ENCODE assay signal across 15 cellular contexts in the genomic region with DNA sequence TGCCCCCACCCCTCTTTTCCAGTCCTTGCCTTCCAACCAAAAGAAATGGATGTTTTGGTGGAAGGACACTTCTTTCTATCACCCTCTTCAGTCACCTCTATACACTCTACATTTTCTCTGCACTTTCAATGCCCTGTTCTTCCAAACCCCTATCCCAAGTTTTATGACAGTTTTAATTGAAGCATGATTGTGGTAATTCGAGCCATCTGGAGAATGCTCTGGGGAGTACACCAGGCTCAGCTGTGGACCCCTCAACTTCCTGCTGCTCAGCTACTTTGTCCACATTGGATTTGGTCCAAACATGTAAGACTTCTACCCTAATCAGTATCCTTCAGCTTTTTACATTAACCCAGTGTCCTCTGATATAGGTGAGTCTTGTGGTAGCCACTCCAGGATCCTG.
A peak's percentile ranks its signal among the peaks of the same experiment; 100 is the strongest.
DNase-seq lines count a peak whose midpoint lies in the region; ATAC-seq and TF ChIP-seq lines count a peak whose summit lies in the region.
"Had no signal": no experiment of that assay in that cellular context is flagged by ENCODE, and none has a peak within 500 bp of the region (broad histone marks: within the 10 kb centered on the region; RNA-seq: fewer than 3 reads in every experiment).

No MANE protein-coding gene starts in this region.

- H3K27ac ChIP-seq in ascending aorta = peak overlapping the region; percentile 36 to 55
- H3K27ac ChIP-seq in prostate gland = peak overlapping the region; percentile 23 to 55
- H3K27ac ChIP-seq: epithelial cell of prostate had no signal

- ATAC-seq in GM19328 (IDR thresholded peaks at IDR 0.05; ENCODE audit: unreplicated experiment) (no peak), GM19397 (IDR thresholded peaks at IDR 0.05; ENCODE audit: unreplicated experiment) (no peak)
- ATAC-seq: WTC11 had no signal

- H3K4me1 ChIP-seq in ascending aorta = peaks cover 14 to 45% of the 10 kb centered on the region in 2 donors
- no peaks in the 10 kb centered on the region for H3K4me1 ChIP-seq in prostate gland (replicated peaks)

- H3K27me3 ChIP-seq in ascending aorta = no peaks in the 10 kb centered on the region
- no peaks in the 10 kb centered on the region for H3K27me3 ChIP-seq in prostate gland (replicated peaks; ENCODE audit: insufficient read depth)

- peak overlapping the region; percentile 74 for H3K27ac Mint-ChIP-seq in HFFc6
- H3K27ac Mint-ChIP-seq: B cell, WTC11 had no signal

- peaks cover 25% of the 10 kb centered on the region; the same call in 1 of the 2 replicates for H3K36me3 Mint-ChIP-seq in HFFc6 (ENCODE audit: low read depth)
- H3K36me3 Mint-ChIP-seq: WTC11 had no signal

- peaks cover 41 to 57% of the 10 kb centered on the region in 2 donors for H3K36me3 ChIP-seq in ascending aorta
- peaks cover 0 to 5% of the 10 kb centered on the region in 2 donors for H3K36me3 ChIP-seq in prostate gland

- H3K27me3 Mint-ChIP-seq in HFFc6 (ENCODE audit: insufficient read depth) = no peaks in the 10 kb centered on the region; the same call in 1 of the 2 replicates
- H3K27me3 Mint-ChIP-seq: B cell had no signal

- no peak for TF ChIP-seq POLR2A in prostate gland (IDR thresholded peaks at IDR 0.05)

- TF ChIP-seq CTCF in AG10803 (conservative IDR thresholded peaks at IDR 0.05; ENCODE audit: low read length) = no peak
- TF ChIP-seq CTCF in HFFc6 (IDR thresholded peaks at IDR 0.05) = no peak
- no peak for TF ChIP-seq CTCF in ascending aorta (IDR thresholded peaks at IDR 0.05)
- no peak for TF ChIP-seq CTCF in prostate gland (IDR thresholded peaks at IDR 0.05)

- peaks cover 77% of the 10 kb centered on the region for H3K4me1 Mint-ChIP-seq in HFFc6 (ENCODE audit: low read depth)
- H3K4me1 Mint-ChIP-seq: B cell had no signal

- H3K4me3 ChIP-seq in AG10803 (ENCODE audit: low read length) = no peak overlapping the region
- H3K4me3 ChIP-seq in ascending aorta = no peak overlapping the region
- no peak overlapping the region for H3K4me3 ChIP-seq in prostate gland

- H3K4me3 Mint-ChIP-seq in HFFc6 = peak overlapping the region; percentile 52
- H3K4me3 Mint-ChIP-seq: B cell, WTC11 had no signal

- 46% methylated on average over 1 of the region's 1 CpG for WGBS in prostate gland

- intact Hi-C loops in ascending aorta (cut with DNase I) = loop anchor here (10.0 kb wide), 1 partner anchor 376 kb away; no protein-coding TSS in a partner anchor
- intact Hi-C loops in prostate gland (cut with DNase I) = no loop called here

- H3K9me3 ChIP-seq in ascending aorta (no peaks in the 10 kb centered on the region), prostate gland (no peaks in the 10 kb centered on the region)

- H3K9me3 Mint-ChIP-seq in HFFc6 = no peaks in the 10 kb centered on the region
- H3K9me3 Mint-ChIP-seq: WTC11 had no signal

- DNase-seq in AG10803 (ENCODE audit: low read depth) (peak; percentile 33), HFFc6 (no peak), ascending aorta (ENCODE audit: low spot score in 2 of 2) (no peak), prostate gland (ENCODE audit: low spot score) (no peak), T-helper 2 cell (no peak), SHP77 (lab: John Stamatoyannopoulos, UW) (no peak)
- DNase-seq: DMS53, GOT3, NCI-H1694, NCI-H510A treated with DMSO at 0.1 percent for 48 hours had no signal
